1 cellular context compared by ENCODE assay signal in genomic region chr2:54723300-54724149, GRCh38.
TF ChIP-seq lines count a peak whose summit lies in the region.

Gene EML6 (plus strand): TSS chr2:54723662. CDS start chr2:54725062, 1,400 bp downstream.

TF ChIP-seq in HepG2, 621 proteins besides CTCF, POLR2A, EP300 and RAD21 (continued from another document and continues in another):
- TF ChIP-seq, protein P1, sequence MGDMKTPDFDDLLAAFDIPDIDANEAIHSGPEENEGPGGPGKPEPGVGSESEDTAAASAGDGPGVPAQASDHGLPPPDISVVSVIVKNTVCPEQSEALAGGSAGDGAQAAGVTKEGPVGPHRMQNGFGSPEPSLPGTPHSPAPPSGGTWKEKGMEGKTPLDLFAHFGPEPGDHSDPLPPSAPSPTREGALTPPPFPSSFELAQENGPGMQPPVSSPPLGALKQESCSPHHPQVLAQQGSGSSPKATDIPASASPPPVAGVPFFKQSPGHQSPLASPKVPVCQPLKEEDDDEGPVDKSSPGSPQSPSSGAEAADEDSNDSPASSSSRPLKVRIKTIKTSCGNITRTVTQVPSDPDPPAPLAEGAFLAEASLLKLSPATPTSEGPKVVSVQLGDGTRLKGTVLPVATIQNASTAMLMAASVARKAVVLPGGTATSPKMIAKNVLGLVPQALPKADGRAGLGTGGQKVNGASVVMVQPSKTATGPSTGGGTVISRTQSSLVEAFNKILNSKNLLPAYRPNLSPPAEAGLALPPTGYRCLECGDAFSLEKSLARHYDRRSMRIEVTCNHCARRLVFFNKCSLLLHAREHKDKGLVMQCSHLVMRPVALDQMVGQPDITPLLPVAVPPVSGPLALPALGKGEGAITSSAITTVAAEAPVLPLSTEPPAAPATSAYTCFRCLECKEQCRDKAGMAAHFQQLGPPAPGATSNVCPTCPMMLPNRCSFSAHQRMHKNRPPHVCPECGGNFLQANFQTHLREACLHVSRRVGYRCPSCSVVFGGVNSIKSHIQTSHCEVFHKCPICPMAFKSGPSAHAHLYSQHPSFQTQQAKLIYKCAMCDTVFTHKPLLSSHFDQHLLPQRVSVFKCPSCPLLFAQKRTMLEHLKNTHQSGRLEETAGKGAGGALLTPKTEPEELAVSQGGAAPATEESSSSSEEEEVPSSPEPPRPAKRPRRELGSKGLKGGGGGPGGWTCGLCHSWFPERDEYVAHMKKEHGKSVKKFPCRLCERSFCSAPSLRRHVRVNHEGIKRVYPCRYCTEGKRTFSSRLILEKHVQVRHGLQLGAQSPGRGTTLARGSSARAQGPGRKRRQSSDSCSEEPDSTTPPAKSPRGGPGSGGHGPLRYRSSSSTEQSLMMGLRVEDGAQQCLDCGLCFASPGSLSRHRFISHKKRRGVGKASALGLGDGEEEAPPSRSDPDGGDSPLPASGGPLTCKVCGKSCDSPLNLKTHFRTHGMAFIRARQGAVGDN (CRISPR knock-in tag; IDR thresholded peaks at IDR 0.05): peak; percentile 96
- TF ChIP-seq PAWR (CRISPR knock-in tag; IDR thresholded peaks at IDR 0.05; ENCODE audit: borderline replicate concordance) (no peak), ZFP91 (CRISPR knock-in tag; IDR thresholded peaks at IDR 0.05; ENCODE audit: borderline replicate concordance) (peak; percentile 97), ZFP37 (CRISPR knock-in tag; IDR thresholded peaks at IDR 0.05; ENCODE audit: borderline replicate concordance) (no peak), FOSL1 (CRISPR knock-in tag; IDR thresholded peaks at IDR 0.05; ENCODE audit: borderline replicate concordance) (no peak), PAF1 (CRISPR knock-in tag; IDR thresholded peaks at IDR 0.05) (no peak), SRSF1 (optimal IDR thresholded peaks at IDR 0.05; ENCODE audit: low read depth, low read length) (peak; percentile 88), IKZF4 (CRISPR knock-in tag; IDR thresholded peaks at IDR 0.05; ENCODE audit: borderline replicate concordance, low read depth, not compliant biosample characterization) (peak; percentile 20), ZNF569 (CRISPR knock-in tag; IDR thresholded peaks at IDR 0.05; ENCODE audit: borderline replicate concordance) (no peak), ATRX (CRISPR knock-in tag; IDR thresholded peaks at IDR 0.05; ENCODE audit: borderline replicate concordance) (no peak), ZNF264 (CRISPR knock-in tag; IDR thresholded peaks at IDR 0.05) (no peak), PHF20 (CRISPR knock-in tag; IDR thresholded peaks at IDR 0.05) (peak; percentile 75), TRIM22 (IDR thresholded peaks at IDR 0.05) (no peak), TCF12 (IDR thresholded peaks at IDR 0.05) (no peak), TCF12 (CRISPR knock-in tag; IDR thresholded peaks at IDR 0.05) (peak; percentile 98), SMAD3 (CRISPR knock-in tag; IDR thresholded peaks at IDR 0.05) (peak; percentile 54; the same call in 1 of the 2 replicates), RFX3 (CRISPR knock-in tag; IDR thresholded peaks at IDR 0.05) (peak; percentile 84), SP140L (CRISPR knock-in tag; IDR thresholded peaks at IDR 0.05; ENCODE audit: borderline replicate concordance) (no peak), SNAI1 (CRISPR knock-in tag; IDR thresholded peaks at IDR 0.05; ENCODE audit: borderline replicate concordance) (peak; percentile 87; the same call in 1 of the 2 replicates), PLSCR1 (CRISPR knock-in tag; IDR thresholded peaks at IDR 0.05; ENCODE audit: borderline replicate concordance) (no peak), ZBTB21 (CRISPR knock-in tag; IDR thresholded peaks at IDR 0.05) (no peak), NR0B2 (CRISPR knock-in tag; IDR thresholded peaks at IDR 0.05) (peak; percentile 90; the same call in 1 of the 2 replicates), ZSCAN30 (CRISPR knock-in tag; IDR thresholded peaks at IDR 0.05) (peak; percentile 88), ZFP36L1 (CRISPR knock-in tag; IDR thresholded peaks at IDR 0.05) (peak; percentile 85; the same call in 1 of the 2 replicates), BORCS8-MEF2B (CRISPR knock-in tag; IDR thresholded peaks at IDR 0.05) (peak; percentile 84), TSC22D2 (CRISPR knock-in tag; IDR thresholded peaks at IDR 0.05; ENCODE audit: borderline replicate concordance) (no peak), AKNA (CRISPR knock-in tag; IDR thresholded peaks at IDR 0.05; ENCODE audit: borderline replicate concordance) (no peak), HINFP (CRISPR knock-in tag; IDR thresholded peaks at IDR 0.05; ENCODE audit: low read depth) (no peak)
- TF ChIP-seq, protein P2, sequence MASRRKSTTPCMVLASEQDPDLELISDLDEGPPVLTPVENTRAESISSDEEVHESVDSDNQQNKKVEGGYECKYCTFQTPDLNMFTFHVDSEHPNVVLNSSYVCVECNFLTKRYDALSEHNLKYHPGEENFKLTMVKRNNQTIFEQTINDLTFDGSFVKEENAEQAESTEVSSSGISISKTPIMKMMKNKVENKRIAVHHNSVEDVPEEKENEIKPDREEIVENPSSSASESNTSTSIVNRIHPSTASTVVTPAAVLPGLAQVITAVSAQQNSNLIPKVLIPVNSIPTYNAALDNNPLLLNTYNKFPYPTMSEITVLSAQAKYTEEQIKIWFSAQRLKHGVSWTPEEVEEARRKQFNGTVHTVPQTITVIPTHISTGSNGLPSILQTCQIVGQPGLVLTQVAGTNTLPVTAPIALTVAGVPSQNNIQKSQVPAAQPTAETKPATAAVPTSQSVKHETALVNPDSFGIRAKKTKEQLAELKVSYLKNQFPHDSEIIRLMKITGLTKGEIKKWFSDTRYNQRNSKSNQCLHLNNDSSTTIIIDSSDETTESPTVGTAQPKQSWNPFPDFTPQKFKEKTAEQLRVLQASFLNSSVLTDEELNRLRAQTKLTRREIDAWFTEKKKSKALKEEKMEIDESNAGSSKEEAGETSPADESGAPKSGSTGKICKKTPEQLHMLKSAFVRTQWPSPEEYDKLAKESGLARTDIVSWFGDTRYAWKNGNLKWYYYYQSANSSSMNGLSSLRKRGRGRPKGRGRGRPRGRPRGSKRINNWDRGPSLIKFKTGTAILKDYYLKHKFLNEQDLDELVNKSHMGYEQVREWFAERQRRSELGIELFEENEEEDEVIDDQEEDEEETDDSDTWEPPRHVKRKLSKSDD (CRISPR knock-in tag; IDR thresholded peaks at IDR 0.05; ENCODE audit: low read depth): no peak; the same call in 1 of the 2 replicates
- TF ChIP-seq, protein P3, sequence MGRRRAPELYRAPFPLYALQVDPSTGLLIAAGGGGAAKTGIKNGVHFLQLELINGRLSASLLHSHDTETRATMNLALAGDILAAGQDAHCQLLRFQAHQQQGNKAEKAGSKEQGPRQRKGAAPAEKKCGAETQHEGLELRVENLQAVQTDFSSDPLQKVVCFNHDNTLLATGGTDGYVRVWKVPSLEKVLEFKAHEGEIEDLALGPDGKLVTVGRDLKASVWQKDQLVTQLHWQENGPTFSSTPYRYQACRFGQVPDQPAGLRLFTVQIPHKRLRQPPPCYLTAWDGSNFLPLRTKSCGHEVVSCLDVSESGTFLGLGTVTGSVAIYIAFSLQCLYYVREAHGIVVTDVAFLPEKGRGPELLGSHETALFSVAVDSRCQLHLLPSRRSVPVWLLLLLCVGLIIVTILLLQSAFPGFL (CRISPR knock-in tag; IDR thresholded peaks at IDR 0.05): no peak
- TF ChIP-seq, protein P4, sequence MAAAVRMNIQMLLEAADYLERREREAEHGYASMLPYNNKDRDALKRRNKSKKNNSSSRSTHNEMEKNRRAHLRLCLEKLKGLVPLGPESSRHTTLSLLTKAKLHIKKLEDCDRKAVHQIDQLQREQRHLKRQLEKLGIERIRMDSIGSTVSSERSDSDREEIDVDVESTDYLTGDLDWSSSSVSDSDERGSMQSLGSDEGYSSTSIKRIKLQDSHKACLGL (CRISPR knock-in tag; IDR thresholded peaks at IDR 0.05): peak; percentile 89
- TF ChIP-seq, protein P5, sequence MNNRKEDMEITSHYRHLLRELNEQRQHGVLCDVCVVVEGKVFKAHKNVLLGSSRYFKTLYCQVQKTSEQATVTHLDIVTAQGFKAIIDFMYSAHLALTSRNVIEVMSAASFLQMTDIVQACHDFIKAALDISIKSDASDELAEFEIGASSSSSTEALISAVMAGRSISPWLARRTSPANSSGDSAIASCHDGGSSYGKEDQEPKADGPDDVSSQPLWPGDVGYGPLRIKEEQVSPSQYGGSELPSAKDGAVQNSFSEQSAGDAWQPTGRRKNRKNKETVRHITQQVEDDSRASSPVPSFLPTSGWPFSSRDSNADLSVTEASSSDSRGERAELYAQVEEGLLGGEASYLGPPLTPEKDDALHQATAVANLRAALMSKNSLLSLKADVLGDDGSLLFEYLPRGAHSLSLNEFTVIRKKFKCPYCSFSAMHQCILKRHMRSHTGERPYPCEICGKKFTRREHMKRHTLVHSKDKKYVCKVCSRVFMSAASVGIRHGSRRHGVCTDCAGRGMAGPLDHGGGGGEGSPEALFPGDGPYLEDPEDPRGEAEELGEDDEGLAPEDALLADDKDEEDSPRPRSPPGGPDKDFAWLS (CRISPR knock-in tag; IDR thresholded peaks at IDR 0.05; ENCODE audit: borderline replicate concordance): no peak
